1 cellular context compared by ENCODE assay signal in genomic region chr10:97683556-97684357, GRCh38.
TF ChIP-seq lines count a peak whose summit lies in the region.

No MANE protein-coding gene starts in this region.

TF ChIP-seq in IMR-90, 13 proteins besides CTCF, POLR2A, EP300 and RAD21:
- TF ChIP-seq CEBPB (IDR thresholded peaks at IDR 0.05; ENCODE audit: low read depth, low read length) (no peak), MXI1 (IDR thresholded peaks at IDR 0.05; ENCODE audit: borderline replicate concordance, low read depth, low read length) (no peak), MAZ (IDR thresholded peaks at IDR 0.05; ENCODE audit: borderline replicate concordance, low read depth, low read length) (no peak)
